In genomic region chr16:6177781-6178180, GRCh38 we compare ENCODE assay signal across 2 cellular contexts.
TF ChIP-seq lines count a peak whose summit lies in the region.

No MANE protein-coding gene starts in this region.

TF ChIP-seq in SK-N-SH, 30 proteins besides CTCF, POLR2A, EP300 and RAD21 (continued from another document):
- TF ChIP-seq IRF3 (IDR thresholded peaks at IDR 0.05; ENCODE audit: low read depth, low read length), result no peak
- TF ChIP-seq PBX3 (IDR thresholded peaks at IDR 0.05), result no peak
- TF ChIP-seq FOXM1 (IDR thresholded peaks at IDR 0.05; ENCODE audit: low read depth), result no peak
- no peak for TF ChIP-seq POLR2AphosphoS5 (IDR thresholded peaks at IDR 0.05; ENCODE audit: low read depth, low read length)
- no peak for TF ChIP-seq EZH2phosphoT487 (IDR thresholded peaks at IDR 0.05; ENCODE audit: borderline replicate concordance, low read depth)
- TF ChIP-seq REST (IDR thresholded peaks at IDR 0.05; ENCODE audit: low read depth, low read length), result no peak
- TF ChIP-seq FOSL2 (IDR thresholded peaks at IDR 0.05; ENCODE audit: borderline replicate concordance, low read depth), result no peak

TF ChIP-seq in SK-N-SH treated with all-trans-retinoic acid at 6 μM for 48 hours, 23 proteins besides CTCF, POLR2A, EP300 and RAD21 (continued from another document):
- TF ChIP-seq GLIS3 (CRISPR knock-in tag; IDR thresholded peaks at IDR 0.05) (no peak), ZFP30 (CRISPR knock-in tag; IDR thresholded peaks at IDR 0.05) (no peak), TCF4 (CRISPR knock-in tag; IDR thresholded peaks at IDR 0.05; ENCODE audit: borderline replicate concordance) (no peak), RARB (CRISPR knock-in tag; IDR thresholded peaks at IDR 0.05) (no peak), CSDC2 (CRISPR knock-in tag; IDR thresholded peaks at IDR 0.05) (no peak), POU6F1 (CRISPR knock-in tag; IDR thresholded peaks at IDR 0.05; ENCODE audit: borderline replicate concordance, low read depth) (no peak)
